In the genomic region with DNA sequence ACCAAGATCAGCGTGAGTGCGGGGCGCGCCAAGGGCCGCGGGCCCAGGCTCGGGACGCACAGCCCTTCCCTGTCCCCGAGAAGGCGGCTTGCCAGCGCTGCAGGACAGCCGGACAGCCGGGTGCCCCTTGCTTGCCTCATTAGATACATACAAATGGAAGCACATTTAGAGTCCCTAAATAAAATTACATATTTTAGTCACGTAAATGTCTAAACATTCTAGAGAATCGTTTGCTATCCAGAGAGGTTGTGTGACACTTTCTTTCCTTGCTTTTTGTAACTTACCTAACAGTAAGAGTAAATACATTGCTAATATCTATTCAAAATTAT, we compare ENCODE assay signal across 14 cellular contexts. TPM values are rescaled to one million over a fixed set of nuclear protein-coding genes. Genes with fewer than 3 reads are reported as not detected.
DNase-seq lines count a peak whose midpoint lies in the region; ATAC-seq, FAIRE-seq and TF ChIP-seq lines count a peak whose summit lies in the region.
"Had no signal": no experiment of that assay in that cellular context is flagged by ENCODE, and none has a peak within 500 bp of the region (broad histone marks: within the 10 kb centered on the region; RNA-seq: fewer than 3 reads in every experiment).

No MANE protein-coding gene starts in this region.

- no peaks in the 10 kb centered on the region for H3K4me1 ChIP-seq in HepG2 (ENCODE audit: insufficient read depth, low read length)
- no peaks in the 10 kb centered on the region for H3K4me1 ChIP-seq in right lobe of liver
- no peaks in the 10 kb centered on the region for H3K4me1 ChIP-seq in aorta (ENCODE audit: control insufficient read depth in 1 of 2, insufficient read depth in 2 of 2, low read length in 2 of 2)
- H3K4me1 ChIP-seq: uterus had no signal

- no peak for FAIRE-seq in HepG2 (lab: Jason Lieb, UNC)

- DNase-seq in HepG2 (ENCODE audit: low spot score) (no peak), right lobe of liver (no peak), dorsolateral prefrontal cortex (no peak), aorta (no peak), iPS-NIHi11 (ENCODE audit: low spot score) (no peak)
- DNase-seq: effector CD4-positive, alpha-beta T cell; foreskin melanocyte; kidney glomerular epithelial cell; NCI-H2081 treated with DMSO at 0.1 percent for 48 hours; uterus had no signal

- TF ChIP-seq POLR2A in HepG2 (IDR thresholded peaks at IDR 0.05; ENCODE audit: insufficient read depth in 1 of 2, low read depth in 2 of 2, low read length in 2 of 2) = no peak
- no peak for TF ChIP-seq POLR2A in right lobe of liver (IDR thresholded peaks at IDR 0.05)

- peaks cover 72% of the 10 kb centered on the region for H3K27me3 Mint-ChIP-seq in nephron (ENCODE audit: low read depth)

- H3K27ac ChIP-seq in HepG2 (ENCODE audit: extremely low read length, insufficient read depth, low read length) (no peak overlapping the region), right lobe of liver (no peak overlapping the region), dorsolateral prefrontal cortex (peak overlapping the region in 2 of 59 donors; percentile 5 to 48), aorta (ENCODE audit: low read depth in 1 of 2, low read length in 2 of 2) (no peak overlapping the region)
- H3K27ac ChIP-seq: uterus had no signal

- H3K4me3 Mint-ChIP-seq in nephron = peak overlapping the region; percentile 9 to 55 (median 45)

- no peak for TF ChIP-seq CTCF in HepG2 (CRISPR knock-in tag; IDR thresholded peaks at IDR 0.05)
- TF ChIP-seq CTCF in right lobe of liver (IDR thresholded peaks at IDR 0.05) = no peak
- peak in 1 of 56 donors; percentile 1 for TF ChIP-seq CTCF in dorsolateral prefrontal cortex (IDR thresholded peaks at IDR 0.05 in 54 of 56, conservative IDR thresholded peaks at IDR 0.05 in 2 of 56; ENCODE audit: low read depth in 1 of 56, partially characterized antibody in 56 of 56)
- peak in 1 of 3 experiments; percentile 4 for TF ChIP-seq CTCF in nephron (IDR thresholded peaks at IDR 0.05; ENCODE audit: unreplicated experiment in 3 of 3)

- H3K9me3 Mint-ChIP-seq in nephron = peaks cover 5% of the 10 kb centered on the region

- H3K4me3 ChIP-seq in HepG2 (replicated peaks in 1 of 3; ENCODE audit: insufficient read depth in 1 of 3, low read depth in 2 of 3, low read length in 3 of 3) (peak overlapping the region in 1 of 3 experiments; percentile 50; a peak in 1 of 6 replicates), right lobe of liver (no peak overlapping the region), dorsolateral prefrontal cortex (peak overlapping the region; percentile 9 to 76 (median 53)), aorta (ENCODE audit: low read length in 2 of 2) (no peak overlapping the region)
- H3K4me3 ChIP-seq: uterus had no signal

- H3K27ac Mint-ChIP-seq in nephron = no peak overlapping the region

- peak overlapping the region; percentile 66 for H3K4me2 ChIP-seq in HepG2 (ENCODE audit: low read depth, low read length)

- H3K9me3 ChIP-seq in HepG2 (ENCODE audit: low read length) = no peaks in the 10 kb centered on the region
- H3K9me3 ChIP-seq in right lobe of liver = no peaks in the 10 kb centered on the region
- no peaks in the 10 kb centered on the region for H3K9me3 ChIP-seq in aorta (ENCODE audit: control insufficient read depth, low read length)
- H3K9me3 ChIP-seq: uterus had no signal

- WGBS in HepG2 (ENCODE audit: low lambda C conversion rate) = 2% methylated on average over 9 of the region's 15 CpGs
- WGBS in right lobe of liver (ENCODE audit: insufficient coverage, low coverage, low lambda C conversion rate, missing lambda C conversion rate) = 0% methylated on average over 4 of the region's 15 CpGs
- WGBS in aorta, 2 donors = 0 to 2% methylated on average over 15 of the region's 15 CpGs

- H3K36me3 ChIP-seq in HepG2 (replicated peaks in 1 of 2; ENCODE audit: control insufficient read depth in 1 of 2, insufficient read depth in 2 of 2, low read length in 2 of 2) (no peaks in the 10 kb centered on the region), right lobe of liver (no peaks in the 10 kb centered on the region), aorta (ENCODE audit: control insufficient read depth in 1 of 2, insufficient read depth in 2 of 2, low read length in 1 of 2) (no peaks in the 10 kb centered on the region)
- H3K36me3 ChIP-seq: uterus had no signal

- no peaks in the 10 kb centered on the region for H4K20me1 ChIP-seq in HepG2 (ENCODE audit: insufficient read depth, low read length)

- H3K27me3 ChIP-seq in HepG2 (ENCODE audit: control insufficient read depth in 1 of 2, insufficient read depth in 2 of 2, low read length in 2 of 2) = peaks cover 0 to 35% of the 10 kb centered on the region in 2 experiments; a peak in 4 of 5 replicates
- H3K27me3 ChIP-seq in right lobe of liver = peaks cover 0 to 11% of the 10 kb centered on the region in 2 donors
- H3K27me3 ChIP-seq in dorsolateral prefrontal cortex = peaks cover 0 to 53% (median 25%) of the 10 kb centered on the region in 45 donors
- no peaks in the 10 kb centered on the region for H3K27me3 ChIP-seq in aorta (ENCODE audit: control insufficient read depth in 1 of 2, insufficient read depth in 2 of 2, low read length in 1 of 2)

- H3K4me1 Mint-ChIP-seq in nephron = peaks cover 14% of the 10 kb centered on the region

- no peak for TF ChIP-seq RAD21 in HepG2 (CRISPR knock-in tag; IDR thresholded peaks at IDR 0.05)

- H3K79me2 ChIP-seq in HepG2 (ENCODE audit: insufficient read depth, low read length) = no peaks in the 10 kb centered on the region

- no peak for ATAC-seq in HepG2
- ATAC-seq in right lobe of liver = no peak
- peak; percentile 19 for ATAC-seq in aorta (ENCODE audit: low FRiP score)
- ATAC-seq in HG02973 (IDR thresholded peaks at IDR 0.05; ENCODE audit: unreplicated experiment) = no peak
- ATAC-seq in activated CD4-positive, CD25-positive, alpha-beta regulatory T cell treated with anti-CD3 and anti-CD28 coated beads, Interleukin-2, amount 50 U/mL, for 24 hours = no peak

- no peaks in the 10 kb centered on the region for H3K36me3 Mint-ChIP-seq in nephron (ENCODE audit: low read depth)

- no TSS peak for BruUV-seq in HepG2 (replicated peaks; lab: Mats Ljungman, UMichigan)

- TF ChIP-seq EP300 in HepG2 (IDR thresholded peaks at IDR 0.05; ENCODE audit: low read depth in 2 of 2, low read length in 2 of 2) (no peak), HepG2 (CRISPR knock-in tag; IDR thresholded peaks at IDR 0.05; ENCODE audit: borderline replicate concordance) (no peak)

- POLR2A ChIA-PET in HepG2 (lab: Yijun Ruan, JAX) = no interaction called here

- intact Hi-C loops in HepG2 (cut with micrococcal nuclease; ENCODE audit: unreplicated experiment) = loop anchor here (1.0 kb wide), 1 partner anchor 117 kb away; no protein-coding TSS in a partner anchor
- intact Hi-C loops in right lobe of liver (cut with DNase I) = no loop called here
- intact Hi-C loops in dorsolateral prefrontal cortex (cut with DNase I) = loop anchor here in 1 of 2 donors (10.0 kb wide), 1 partner anchor 118 kb away; no protein-coding TSS in a partner anchor
- intact Hi-C loops in aorta (cut with DNase I) = no loop called here

- no peak overlapping the region for H2AFZ ChIP-seq in HepG2 (ENCODE audit: low read length)

- no peak overlapping the region for H3K9ac ChIP-seq in HepG2 (ENCODE audit: insufficient read depth, low read depth, low read length)

- CTCF ChIA-PET in HepG2 (lab: Yijun Ruan, JAX; ENCODE audit: low intra/inter-chr PET ratio, low total read pairs) = no interaction called here

- in situ Hi-C loops in HepG2 (cut with HindIII; ENCODE audit: extremely low pct_ligation_motif_present, low pct_unique_long_range_greater_than_20kb) = loop anchor here (5.0 kb wide), 1 partner anchor 115 kb away; no protein-coding TSS in a partner anchor

TF ChIP-seq in HepG2, 621 proteins besides CTCF, POLR2A, EP300 and RAD21 (continues in another document):
- TF ChIP-seq, protein P1, sequence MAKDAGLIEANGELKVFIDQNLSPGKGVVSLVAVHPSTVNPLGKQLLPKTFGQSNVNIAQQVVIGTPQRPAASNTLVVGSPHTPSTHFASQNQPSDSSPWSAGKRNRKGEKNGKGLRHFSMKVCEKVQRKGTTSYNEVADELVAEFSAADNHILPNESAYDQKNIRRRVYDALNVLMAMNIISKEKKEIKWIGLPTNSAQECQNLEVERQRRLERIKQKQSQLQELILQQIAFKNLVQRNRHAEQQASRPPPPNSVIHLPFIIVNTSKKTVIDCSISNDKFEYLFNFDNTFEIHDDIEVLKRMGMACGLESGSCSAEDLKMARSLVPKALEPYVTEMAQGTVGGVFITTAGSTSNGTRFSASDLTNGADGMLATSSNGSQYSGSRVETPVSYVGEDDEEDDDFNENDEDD (CRISPR knock-in tag; IDR thresholded peaks at IDR 0.05; ENCODE audit: borderline replicate concordance) = 0 out of 2 replicates have a peak, but pooled peaks have one; percentile 37
- TF ChIP-seq ZNF746 (CRISPR knock-in tag; IDR thresholded peaks at IDR 0.05) = no peak
- 0 out of 2 replicates have a peak, but pooled peaks have one; percentile 39 for TF ChIP-seq ZFY (CRISPR knock-in tag; IDR thresholded peaks at IDR 0.05)
- peak; percentile 18; the same call in 1 of the 2 replicates for TF ChIP-seq ZNF121 (CRISPR knock-in tag; IDR thresholded peaks at IDR 0.05)

RNA-seq across cellular contexts. Expression of gene VSTM2A, which starts 4.8 kb away (rescaled TPM):
- not detected in 2 replicates for total RNA-seq in HepG2 (2016; rRNA removed; fragmentation: Illumina TruSeq; extraction: Trizol)
- total RNA-seq in HepG2 (2016; cell fraction: cytosol; rRNA removed; fragmentation: Illumina TruSeq; extraction: Trizol; ENCODE audit: low read depth) = not detected in 2 replicates
- total RNA-seq in HepG2 (2016; cell fraction: insoluble cytoplasmic fraction; rRNA removed; fragmentation: Illumina TruSeq; extraction: Trizol) = not detected in 2 replicates
- total RNA-seq in HepG2 (2016; cell fraction: membrane; rRNA removed; fragmentation: Illumina TruSeq; extraction: Trizol) = not detected in 2 replicates
- total RNA-seq in HepG2 (2016; cell fraction: nucleus; rRNA removed; fragmentation: Illumina TruSeq; extraction: Trizol) = not detected in 2 replicates
- polyA plus RNA-seq in HepG2 (2011; rRNA removed) = not detected in 2 replicates
- not detected in 2 replicates for polyA plus RNA-seq in HepG2 (2011; cell fraction: cytosol; rRNA removed)
- not detected in 2 replicates for polyA plus RNA-seq in HepG2 (2011; cell fraction: nucleus; rRNA removed)
- not detected in 2 replicates for polyA plus RNA-seq in HepG2 (2012)
- polyA plus RNA-seq in HepG2 (2016; cell fraction: cytosol; fragmentation: Illumina TruSeq; extraction: Trizol; ENCODE audit: low read depth) = not detected in 2 replicates
- not detected in 2 replicates for polyA plus RNA-seq in HepG2 (2016; cell fraction: insoluble cytoplasmic fraction; fragmentation: Illumina TruSeq; extraction: Trizol; ENCODE audit: low read depth)
- not detected in 2 replicates for polyA plus RNA-seq in HepG2 (2016; cell fraction: membrane; fragmentation: Illumina TruSeq; extraction: Trizol; ENCODE audit: low read depth)
- polyA plus RNA-seq in HepG2 (2016; cell fraction: nucleus; fragmentation: Illumina TruSeq; extraction: Trizol; ENCODE audit: insufficient read depth, low read depth) = not detected in 2 replicates
- polyA minus RNA-seq in HepG2 (2011; rRNA and poly(A)+ RNA removed; ENCODE audit: low replicate concordance) = not detected in 2 replicates
- polyA minus RNA-seq in HepG2 (2011; cell fraction: cytosol; rRNA and poly(A)+ RNA removed) = not detected in 2 replicates
- polyA minus RNA-seq in HepG2 (2011; cell fraction: nucleus; rRNA and poly(A)+ RNA removed) = not detected in 2 replicates
- total RNA-seq in right lobe of liver = not detected
- 100 to 1,000 TPM in 73 of 120 experiments, 10 to 100 TPM in 47; 16.8 to 217 (median 112) TPM for total RNA-seq in dorsolateral prefrontal cortex
- not detected for total RNA-seq in aorta
- polyA plus RNA-seq in aorta = under 1 TPM in 1 of 2 donors, not detected in 1; 0.13 TPM
- total RNA-seq: LHCN-M2 had no signal

Comparison
In these comparisons a context has a peak if more than half of its experiments do, and no peak if none do; other contexts are left out.
1. H3K4me3 ChIP-seq: peak in dorsolateral prefrontal cortex (59 of 59); none in right lobe of liver (0 of 3) and aorta (0 of 2).
2. RNA of gene VSTM2A, which starts 4.8 kb away (total RNA-seq): 16.8 to 217 TPM in dorsolateral prefrontal cortex; not detected in aorta, not detected in HepG2 and not detected in right lobe of liver; every median in the first group is over 10 times any median in the second.